22 cellular contexts compared by ENCODE assay signal in the genomic region with DNA sequence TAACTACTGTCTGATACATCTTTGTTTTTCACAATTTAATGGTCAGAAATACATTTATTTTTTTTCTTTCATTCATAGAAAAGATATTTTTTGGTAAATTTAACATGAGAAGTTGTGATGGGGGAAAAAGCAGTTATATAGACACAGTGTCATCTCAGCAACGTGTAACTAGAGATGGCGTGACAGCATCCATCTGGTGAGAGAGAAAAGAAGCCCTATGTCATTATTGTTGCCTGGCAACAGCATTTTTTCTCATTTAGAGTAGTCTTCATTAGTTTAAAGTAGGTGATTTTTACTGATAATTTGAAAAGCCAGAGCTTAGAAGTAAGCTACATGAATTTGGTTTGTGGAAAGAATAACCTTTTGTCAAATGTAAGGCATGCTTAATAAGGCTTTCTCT.
DNase-seq lines count a peak whose midpoint lies in the region; ATAC-seq and TF ChIP-seq lines count a peak whose summit lies in the region.
"Had no signal": no experiment of that assay in that cellular context is flagged by ENCODE, and none has a peak within 500 bp of the region (broad histone marks: within the 10 kb centered on the region; RNA-seq: fewer than 3 reads in every experiment).

No MANE protein-coding gene starts in this region.

- no peak overlapping the region for H3K4me3 Mint-ChIP-seq in nephron progenitor cell
- H3K4me3 Mint-ChIP-seq: central memory CD8-positive, alpha-beta T cell had no signal

- H3K4me1 Mint-ChIP-seq in nephron progenitor cell: peaks cover 49% of the 10 kb centered on the region
- H3K4me1 Mint-ChIP-seq: central memory CD8-positive, alpha-beta T cell had no signal

- H3K27me3 Mint-ChIP-seq in nephron progenitor cell (ENCODE audit: low read depth, poor library complexity): no peaks in the 10 kb centered on the region
- H3K27me3 Mint-ChIP-seq: central memory CD8-positive, alpha-beta T cell had no signal

- no peak for ATAC-seq in GM19397 (IDR thresholded peaks at IDR 0.05; ENCODE audit: unreplicated experiment)
- ATAC-seq: esophagus mucosa, GM12878, left ventricle myocardium superior, mucosa of descending colon, right cardiac atrium, Right ventricle myocardium inferior, upper lobe of right lung had no signal

- no peak for TF ChIP-seq CTCF in nephron progenitor cell (IDR thresholded peaks at IDR 0.05)

- no peaks in the 10 kb centered on the region for H3K9me3 Mint-ChIP-seq in nephron progenitor cell

- DNase-seq in DMS53 (lab: John Stamatoyannopoulos, UW) (peak; percentile 97), NCI-H1436 treated with DMSO at 0.1 percent for 48 hours (lab: John Stamatoyannopoulos, UW) (peak; percentile 23), NCI-H524 (lab: John Stamatoyannopoulos, UW) (peak; percentile 37 to 82), nephron progenitor cell (no peak), glomerular visceral epithelial cell (ENCODE audit: extremely low spot score) (no peak)
- no peak for DNase-seq in stimulated activated CD4-positive, alpha-beta T cell treated with anti-CD3 and anti-CD28 coated beads, Interleukin-12 subunit alpha, Interleukin-12 subunit beta, amount 100 ng/mL, for 4 hours
- DNase-seq: activated naive CD4-positive, alpha-beta T cell treated with Interleukin-2 at 50 U/mL for 16 hours; activated T-cell treated with anti-CD3 and anti-CD28 coated beads for 4 hours; AML-193; GF-D8; left ventricle myocardium superior; mucosa of descending colon; NCI-H187; right cardiac atrium; stimulated activated naive CD4-positive, alpha-beta T cell treated with Interleukin-2 at 50 U/mL for 16 hours; T-helper 1 cell; upper lobe of right lung had no signal

- peaks cover 5% of the 10 kb centered on the region for H3K36me3 Mint-ChIP-seq in nephron progenitor cell (ENCODE audit: low read depth)

- H3K27ac Mint-ChIP-seq in nephron progenitor cell: peak overlapping the region; percentile 36

Comparison
In these comparisons a context has a peak if more than half of its experiments do, and no peak if none do; other contexts are left out.
1. DNase-seq: peak in DMS53 (single experiment), NCI-H1436 treated with DMSO at 0.1 percent for 48 hours (single experiment) and NCI-H524 (2 of 2); none in nephron progenitor cell (single experiment), glomerular visceral epithelial cell (single experiment) and stimulated activated CD4-positive, alpha-beta T cell treated with anti-CD3 and anti-CD28 coated beads, Interleukin-12 subunit alpha, Interleukin-12 subunit beta, amount 100 ng/mL, for 4 hours (single experiment).